Comparison of ENCODE assay signal across 16 cellular contexts in genomic region chr10:69959911-69960310, GRCh38.
DNase-seq lines count a peak whose midpoint lies in the region; ATAC-seq and TF ChIP-seq lines count a peak whose summit lies in the region.
"Had no signal": no experiment of that assay in that cellular context is flagged by ENCODE, and none has a peak within 500 bp of the region (broad histone marks: within the 10 kb centered on the region; RNA-seq: fewer than 3 reads in every experiment).

No MANE protein-coding gene starts in this region.

- DNase-seq in GDM1 (lab: John Stamatoyannopoulos, UW): peak; percentile 70
- peak; percentile 82 for DNase-seq in NB4 (ENCODE audit: low read depth)
- DNase-seq in WTC11 (ENCODE audit: low spot score): no peak
- DNase-seq in neural crest cell (ENCODE audit: low read depth, low spot score): no peak
- no peak for DNase-seq in HK-2 (ENCODE audit: unreplicated experiment)
- DNase-seq in GM03348 (ENCODE audit: low spot score): no peak
- DNase-seq: activated CD4-positive, alpha-beta T cell treated with anti-CD3 and anti-CD28 coated beads, Interleukin-2, amount 50 U/mL, for 48 hours; C1 segment of cervical spinal cord; foreskin melanocyte; NCI-H2081 treated with DMSO at 0.1 percent for 48 hours; NCI-H526; occipital lobe had no signal

- no peak for ATAC-seq in WTC11
- ATAC-seq in HG02938 (IDR thresholded peaks at IDR 0.05; ENCODE audit: unreplicated experiment): no peak
- no peak for ATAC-seq in GM18505 (IDR thresholded peaks at IDR 0.05; ENCODE audit: unreplicated experiment)

- POLR2A ChIA-PET in WTC11 (lab: Charles Lee): no interaction called here

- CTCF ChIA-PET in WTC11 (lab: Charles Lee): interaction anchor here (0.6 to 5.8 kb wide), 18 partner anchors 9 to 306 kb away, joined by 3 to 104 read pairs (median 9); partner anchors contain the start of genes MACROH2A2 and TYSND1

- H3K27ac Mint-ChIP-seq in WTC11: no peak overlapping the region
- peak overlapping the region; percentile 8 for H3K27ac Mint-ChIP-seq in neural crest cell (ENCODE audit: unreplicated experiment)
- H3K27ac Mint-ChIP-seq: mesothelial cell of epicardium had no signal

- H3K9me3 Mint-ChIP-seq in WTC11 (no peaks in the 10 kb centered on the region), neural crest cell (peaks cover 3% of the 10 kb centered on the region)
- H3K9me3 Mint-ChIP-seq: central memory CD8-positive, alpha-beta T cell; mesothelial cell of epicardium had no signal

- H3K4me1 Mint-ChIP-seq in WTC11 (0 out of 2 replicates have a peak, but pooled peaks cover 4% of the 10 kb centered on the region), neural crest cell (no peaks in the 10 kb centered on the region)
- H3K4me1 Mint-ChIP-seq: central memory CD8-positive, alpha-beta T cell had no signal

- no peak for TF ChIP-seq CTCF in NB4 (IDR thresholded peaks at IDR 0.05; ENCODE audit: low read depth, low read length)
- no peak for TF ChIP-seq CTCF in WTC11 (IDR thresholded peaks at IDR 0.05)
- no peak for TF ChIP-seq CTCF in neural crest cell (conservative IDR thresholded peaks at IDR 0.05)

- no peak for TF ChIP-seq POLR2A in NB4 (IDR thresholded peaks at IDR 0.05; ENCODE audit: extremely low read depth, insufficient read length)
- TF ChIP-seq POLR2A in GM18505 (IDR thresholded peaks at IDR 0.05; ENCODE audit: borderline replicate concordance, extremely low read depth, insufficient read depth, insufficient read length): no peak

- H3K4me3 ChIP-seq in NB4 (ENCODE audit: low read depth, low read length): no peak overlapping the region

- H3K36me3 Mint-ChIP-seq in WTC11 (no peaks in the 10 kb centered on the region), neural crest cell (ENCODE audit: low read depth) (peaks cover 3% of the 10 kb centered on the region)
- H3K36me3 Mint-ChIP-seq: mesothelial cell of epicardium had no signal

- H3K27me3 Mint-ChIP-seq in WTC11 (ENCODE audit: low read depth) (peaks cover 5% of the 10 kb centered on the region), neural crest cell (ENCODE audit: low read depth) (no peaks in the 10 kb centered on the region)

- H3K4me3 Mint-ChIP-seq in WTC11 (no peak overlapping the region), neural crest cell (no peak overlapping the region)
- H3K4me3 Mint-ChIP-seq: central memory CD8-positive, alpha-beta T cell; mesothelial cell of epicardium had no signal

TF ChIP-seq in WTC11, 78 proteins besides CTCF, POLR2A, EP300 and RAD21:
- TF ChIP-seq GTF2I (CRISPR knock-in tag; conservative IDR thresholded peaks at IDR 0.05) (no peak), CREM (CRISPR knock-in tag; IDR thresholded peaks at IDR 0.05) (no peak), ZNF121 (CRISPR knock-in tag; IDR thresholded peaks at IDR 0.05) (0 out of 2 replicates have a peak, but pooled peaks have one; percentile 6), PREB (CRISPR knock-in tag; IDR thresholded peaks at IDR 0.05; ENCODE audit: borderline replicate concordance) (no peak), CBFB (CRISPR knock-in tag; IDR thresholded peaks at IDR 0.05; ENCODE audit: low read depth) (no peak), E2F4 (CRISPR knock-in tag; IDR thresholded peaks at IDR 0.05; ENCODE audit: borderline replicate concordance, low read depth) (no peak), IRF1 (CRISPR knock-in tag; IDR thresholded peaks at IDR 0.05) (no peak)

Comparison
In these comparisons a context has a peak if more than half of its experiments do, and no peak if none do; other contexts are left out.
1. DNase-seq: peak in GDM1 (single experiment) and NB4 (single experiment); none in WTC11 (single experiment), neural crest cell (single experiment), HK-2 (single experiment) and GM03348 (single experiment).